Comparison of ENCODE assay signal across 8 cellular contexts in genomic region chr6:92339891-92340290, GRCh38.
"Had no signal": no experiment of that assay in that cellular context is flagged by ENCODE, and none has a peak within 500 bp of the region (broad histone marks: within the 10 kb centered on the region; RNA-seq: fewer than 3 reads in every experiment).

No MANE protein-coding gene starts in this region.

- ATAC-seq: HCT116 had no signal

- H2AFZ ChIP-seq: GM23248 had no signal

- H3K9me3 ChIP-seq: HAP-1 had no signal

- H3K4me3 ChIP-seq: GM23248, HAP-1 had no signal

- H3K4me1 ChIP-seq: HAP-1 had no signal

- H3K9ac ChIP-seq: GM23248 had no signal

- DNase-seq: GM23248, GOT3, H7, HFFc6, KBM-7 had no signal

- H3K36me3 ChIP-seq: HAP-1 had no signal

- H3K27ac ChIP-seq: GM23248 had no signal

- FAIRE-seq: HTR-8/SVneo had no signal
